Comparison of ENCODE assay signal across 13 cellular contexts in genomic region chr10:124654686-124655085, GRCh38.
A peak's percentile ranks its signal among the peaks of the same experiment; 100 is the strongest.
DNase-seq lines count a peak whose midpoint lies in the region; ATAC-seq, FAIRE-seq and TF ChIP-seq lines count a peak whose summit lies in the region.
"Had no signal": no experiment of that assay in that cellular context is flagged by ENCODE, and none has a peak within 500 bp of the region (broad histone marks: within the 10 kb centered on the region; RNA-seq: fewer than 3 reads in every experiment).

No MANE protein-coding gene starts in this region.

- intact Hi-C loops in right lobe of liver (cut with DNase I) = no loop called here

- H3K36me3 Mint-ChIP-seq in stimulated activated naive B cell treated with anti-CD40 and anti-IgM and Interleukin-4, amounts not matched to agents 10 μg/mL and 1 μg/mL and 100 μg/mL, for 72 hours = peaks cover 15 to 18% of the 10 kb centered on the region in 2 donors

- dilution Hi-C loops in keratinocyte (cut with MboI; ENCODE audit: extremely low pct_ligation_motif_present, low sequenced_read_pairs) = no loop called here

- FAIRE-seq in keratinocyte (lab: Jason Lieb, UNC) = peak; percentile 89
- FAIRE-seq in RCC 7860 (lab: Jason Lieb, UNC) = no peak
- FAIRE-seq: HepG2 had no signal

- no peaks in the 10 kb centered on the region for H3K9me3 Mint-ChIP-seq in stimulated activated naive B cell treated with anti-CD40 and anti-IgM and Interleukin-4, amounts not matched to agents 10 μg/mL and 1 μg/mL and 100 μg/mL, for 72 hours
- H3K9me3 Mint-ChIP-seq: HFFc6 had no signal

- no peak overlapping the region for H3K4me3 Mint-ChIP-seq in stimulated activated naive B cell treated with anti-CD40 and anti-IgM and Interleukin-4, amounts not matched to agents 10 μg/mL and 1 μg/mL and 100 μg/mL, for 72 hours
- H3K4me3 Mint-ChIP-seq: HFFc6 had no signal

- peak overlapping the region; percentile 99 for H3K27ac ChIP-seq in DND-41 (ENCODE audit: low read length)
- H3K27ac ChIP-seq in angular gyrus (ENCODE audit: low read depth, low read length) = peak overlapping the region; percentile 32
- peak overlapping the region; percentile 89 for H3K27ac ChIP-seq in keratinocyte (ENCODE audit: control insufficient read depth, insufficient read depth, low read length)
- peak overlapping the region in 1 of 3 donors; percentile 4 for H3K27ac ChIP-seq in right lobe of liver

- H3K27me3 ChIP-seq in DND-41 (ENCODE audit: insufficient read depth, low read length, poor library complexity) (no peaks in the 10 kb centered on the region), keratinocyte (ENCODE audit: control insufficient read depth, extremely low read depth, insufficient read depth, low read length) (no peaks in the 10 kb centered on the region), right lobe of liver (no peaks in the 10 kb centered on the region)

- ATAC-seq in DND-41 (ENCODE audit: insufficient read depth, low read depth) (0 out of 3 replicates have a peak, but pooled peaks have one; percentile 4), right lobe of liver (no peak), HG02852 (IDR thresholded peaks at IDR 0.05; ENCODE audit: unreplicated experiment) (no peak)
- no peak for ATAC-seq in stimulated activated naive B cell treated with anti-CD40 and anti-IgM and Interleukin-4, amounts not matched to agents 10 μg/mL and 1 μg/mL and 100 μg/mL, for 72 hours (replicated peaks)
- ATAC-seq: HepG2 had no signal

- no peak overlapping the region for H3K4me3 ChIP-seq in DND-41 (ENCODE audit: low read depth in 1 of 2, low read length in 2 of 2)
- peak overlapping the region in 1 of 3 experiments; percentile 11 for H3K4me3 ChIP-seq in keratinocyte (ENCODE audit: control insufficient read depth in 2 of 3, extremely low read depth in 1 of 3, insufficient read depth in 2 of 3, low read depth in 1 of 3, low read length in 3 of 3)
- no peak overlapping the region for H3K4me3 ChIP-seq in right lobe of liver

- H3K4me2 ChIP-seq in DND-41 (ENCODE audit: insufficient read depth, low read length) (no peak overlapping the region), keratinocyte (ENCODE audit: control insufficient read depth, extremely low read depth, insufficient read depth, low read depth, low read length) (peak overlapping the region; percentile 72)

- TF ChIP-seq CTCF in DND-41 (IDR thresholded peaks at IDR 0.05; ENCODE audit: borderline replicate concordance, extremely low read depth, low read length, poor library complexity, severe bottlenecking) = no peak
- no peak for TF ChIP-seq CTCF in keratinocyte (optimal IDR thresholded peaks at IDR 0.05 in 1 of 3, IDR thresholded peaks at IDR 0.05 in 1 of 3, conservative IDR thresholded peaks at IDR 0.05 in 1 of 3; ENCODE audit: extremely low read depth in 1 of 3, insufficient read depth in 2 of 3, low read length in 3 of 3)
- TF ChIP-seq CTCF in right lobe of liver (IDR thresholded peaks at IDR 0.05) = no peak

- H3K9me1 ChIP-seq in keratinocyte (ENCODE audit: control insufficient read depth, extremely low read depth, insufficient read depth, low read length) = no peaks in the 10 kb centered on the region

- H3K9ac ChIP-seq in DND-41 (ENCODE audit: low read depth, low read length) (no peak overlapping the region), keratinocyte (ENCODE audit: control insufficient read depth, extremely low read depth, insufficient read depth, low read length) (peak overlapping the region; percentile 77)

- H3K9me3 ChIP-seq in DND-41 (ENCODE audit: insufficient read depth, low read length, severe bottlenecking) (no peaks in the 10 kb centered on the region), keratinocyte (ENCODE audit: control insufficient read depth, low read depth, low read length) (no peaks in the 10 kb centered on the region), right lobe of liver (no peaks in the 10 kb centered on the region)
- H3K9me3 ChIP-seq: Caco-2 had no signal

- no peaks in the 10 kb centered on the region for H3K27me3 Mint-ChIP-seq in stimulated activated naive B cell treated with anti-CD40 and anti-IgM and Interleukin-4, amounts not matched to agents 10 μg/mL and 1 μg/mL and 100 μg/mL, for 72 hours

- H4K20me1 ChIP-seq in DND-41 (ENCODE audit: insufficient read depth, low read length) = peaks cover 22% of the 10 kb centered on the region
- H4K20me1 ChIP-seq in keratinocyte (ENCODE audit: control insufficient read depth, extremely low read depth, insufficient read depth, low read length) = no peaks in the 10 kb centered on the region

- H3K36me3 ChIP-seq in DND-41 (ENCODE audit: insufficient read depth, low read length) = peaks cover 71% of the 10 kb centered on the region
- peaks cover 0 to 7% of the 10 kb centered on the region in 2 experiments for H3K36me3 ChIP-seq in keratinocyte (ENCODE audit: control insufficient read depth in 2 of 2, extremely low read depth in 1 of 2, insufficient read depth in 2 of 2, low read length in 2 of 2)
- no peaks in the 10 kb centered on the region for H3K36me3 ChIP-seq in right lobe of liver

- DNase-seq in DND-41 = peak; percentile 50
- DNase-seq in keratinocyte (ENCODE audit: low read depth, low spot score) = peak; percentile 64
- DNase-seq in stimulated activated naive B cell treated with anti-CD40 and anti-IgM and Interleukin-4, amounts not matched to agents 10 μg/mL and 1 μg/mL and 100 μg/mL, for 72 hours = no peak
- no peak for DNase-seq in right lobe of liver
- DNase-seq in RCC 7860 (ENCODE audit: low spot score) = no peak
- DNase-seq in NCI-H1694 treated with DMSO at 0.1 percent for 48 hours (lab: John Stamatoyannopoulos, UW) = no peak
- DNase-seq: Caco-2, HFFc6, midbrain, NCI-H524 had no signal

- peak overlapping the region; percentile 86 for H3K27ac Mint-ChIP-seq in stimulated activated naive B cell treated with anti-CD40 and anti-IgM and Interleukin-4, amounts not matched to agents 10 μg/mL and 1 μg/mL and 100 μg/mL, for 72 hours
- H3K27ac Mint-ChIP-seq: HFFc6 had no signal

- 60% methylated on average over 2 of the region's 7 CpGs for WGBS in right lobe of liver (ENCODE audit: insufficient coverage, low coverage, low lambda C conversion rate, missing lambda C conversion rate)

- H3K4me1 Mint-ChIP-seq in stimulated activated naive B cell treated with anti-CD40 and anti-IgM and Interleukin-4, amounts not matched to agents 10 μg/mL and 1 μg/mL and 100 μg/mL, for 72 hours = peaks cover 75 to 95% of the 10 kb centered on the region in 2 donors

- no peak for TF ChIP-seq POLR2A in right lobe of liver (IDR thresholded peaks at IDR 0.05)

- H3K4me1 ChIP-seq in DND-41 (ENCODE audit: insufficient read depth, low read length) = peaks cover 97% of the 10 kb centered on the region
- peaks cover 28% of the 10 kb centered on the region for H3K4me1 ChIP-seq in keratinocyte (ENCODE audit: control insufficient read depth, extremely low read depth, insufficient read depth, low read length)
- peaks cover 0 to 1% (median 0%) of the 10 kb centered on the region in 4 donors for H3K4me1 ChIP-seq in right lobe of liver
- H3K4me1 ChIP-seq: Caco-2 had no signal

- H3K79me2 ChIP-seq in DND-41 (ENCODE audit: insufficient read depth, low read length) = peaks cover 97% of the 10 kb centered on the region
- H3K79me2 ChIP-seq in keratinocyte (ENCODE audit: control insufficient read depth, insufficient read depth, low read length) = peaks cover 14% of the 10 kb centered on the region

- no peak overlapping the region for H2AFZ ChIP-seq in DND-41 (ENCODE audit: low read depth, low read length)
- H2AFZ ChIP-seq in keratinocyte (ENCODE audit: control insufficient read depth, low read length) = peak overlapping the region; percentile 81

Comparison
In these comparisons a context has a peak if more than half of its experiments do, and no peak if none do; other contexts are left out.
1. DNase-seq: peak in DND-41 (single experiment) and keratinocyte (single experiment); none in stimulated activated naive B cell treated with anti-CD40 and anti-IgM and Interleukin-4, amounts not matched to agents 10 μg/mL and 1 μg/mL and 100 μg/mL, for 72 hours (single experiment), right lobe of liver (0 of 3), RCC 7860 (single experiment) and NCI-H1694 treated with DMSO at 0.1 percent for 48 hours (single experiment).